Comparison of ENCODE assay signal across 29 cellular contexts in the genomic region with DNA sequence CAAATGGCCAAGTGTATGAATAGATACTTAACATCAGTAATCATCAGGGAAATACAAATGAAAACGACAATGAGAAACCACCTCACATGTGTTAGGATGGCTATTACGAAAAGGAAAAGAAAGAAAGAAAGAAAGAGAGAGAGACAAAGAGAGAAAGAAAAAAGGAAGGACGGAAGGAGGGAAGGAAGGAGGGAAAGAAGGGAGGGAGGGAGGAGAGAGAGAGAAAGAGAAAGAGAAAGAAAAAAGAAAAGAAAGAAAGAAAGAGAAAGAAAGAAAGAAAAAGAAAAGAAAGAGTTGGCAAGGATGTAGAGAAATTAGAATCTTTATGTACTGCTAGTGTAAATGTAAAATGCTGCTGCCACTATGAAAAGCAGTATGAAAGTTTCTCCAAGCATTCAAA.
"Had no signal": no experiment of that assay in that cellular context is flagged by ENCODE, and none has a peak within 500 bp of the region (broad histone marks: within the 10 kb centered on the region; RNA-seq: fewer than 3 reads in every experiment).

No MANE protein-coding gene starts in this region.

- H3K36me3 ChIP-seq: neural progenitor cell, ovary, right lobe of liver, sigmoid colon, suprapubic skin, tibial artery, transverse colon, upper lobe of right lung, uterus had no signal

- H3K9me3 Mint-ChIP-seq: natural killer cell, nephron, neural progenitor cell had no signal

- H3K27ac ChIP-seq: neural progenitor cell, ovary, parathyroid adenoma, psoas muscle, right lobe of liver, sigmoid colon, suprapubic skin, testis, tibial artery, transverse colon, upper lobe of right lung, uterus had no signal

- H3K4me3 Mint-ChIP-seq: natural killer cell; nephron; neural progenitor cell; stimulated activated memory B cell treated with anti-CD40 and anti-IgM and Interleukin-4, amounts not matched to agents 10 μg/mL and 1 μg/mL and 100 μg/mL, for 72 hours; stimulated activated naive CD8-positive, alpha-beta T cell treated with anti-CD3 and anti-CD28 coated beads, Interleukin-15, amount 100 ng/mL, for 72 hours; type B pancreatic cell had no signal

- H3K9ac ChIP-seq: neural progenitor cell, parathyroid adenoma had no signal

- H3K27ac Mint-ChIP-seq: natural killer cell; nephron; neural progenitor cell; progenitor cell of endocrine pancreas; stimulated activated memory B cell treated with anti-CD40 and anti-IgM and Interleukin-4, amounts not matched to agents 10 μg/mL and 1 μg/mL and 100 μg/mL, for 72 hours; stimulated activated naive CD8-positive, alpha-beta T cell treated with anti-CD3 and anti-CD28 coated beads, Interleukin-15, amount 100 ng/mL, for 72 hours; type B pancreatic cell had no signal

- H3K4me1 ChIP-seq: neural progenitor cell, parathyroid adenoma, psoas muscle, right lobe of liver, sigmoid colon, suprapubic skin, testis, tibial artery, transverse colon, upper lobe of right lung, uterus had no signal

- H3K4me2 ChIP-seq: neural progenitor cell had no signal

- H3K79me2 ChIP-seq: parathyroid adenoma had no signal

- ATAC-seq: natural killer cell; psoas muscle; right cardiac atrium; right lobe of liver; stimulated activated memory B cell treated with anti-CD40 and anti-IgM and Interleukin-4, amounts not matched to agents 10 μg/mL and 1 μg/mL and 100 μg/mL, for 72 hours; stimulated activated naive CD8-positive, alpha-beta T cell treated with anti-CD3 and anti-CD28 coated beads, Interleukin-15, amount 100 ng/mL, for 72 hours; stimulated activated naive CD8-positive, alpha-beta T cell treated with anti-CD3 and anti-CD28 coated beads, Interleukin-15, Interleukin-2, amounts not matched to agents 100 U/mL and 50 U/mL, for 24 hours; upper lobe of right lung had no signal

- H3K36me3 Mint-ChIP-seq: natural killer cell; neural progenitor cell; stimulated activated memory B cell treated with anti-CD40 and anti-IgM and Interleukin-4, amounts not matched to agents 10 μg/mL and 1 μg/mL and 100 μg/mL, for 72 hours; type B pancreatic cell had no signal

- DNase-seq: natural killer cell; occipital lobe; ovary; posterior cingulate gyrus; psoas muscle; right cardiac atrium; right lobe of liver; sigmoid colon; small intestine; stimulated activated CD4-positive, alpha-beta T cell treated with anti-CD3 and anti-CD28 coated beads, Interleukin-15, amount 100 ng/mL, for 24 hours; stimulated activated CD4-positive, alpha-beta T cell treated with anti-CD3 and anti-CD28 coated beads, Interleukin-4, amount 100 ng/mL, for 1 hour; stimulated activated CD4-positive, alpha-beta T cell treated with anti-CD3 and anti-CD28 coated beads, Interleukin-4, amount 100 ng/mL, for 4 hours; stimulated activated CD8-positive, alpha-beta memory T cell treated with anti-CD3 and anti-CD28 coated beads, Interleukin-4, amount 100 ng/mL, for 48 hours; stimulated activated naive CD4-positive, alpha-beta T cell; stimulated activated naive CD8-positive, alpha-beta T cell treated with anti-CD3 and anti-CD28 coated beads, Interleukin-15, amount 100 ng/mL, for 72 hours; stimulated activated naive CD8-positive, alpha-beta T cell treated with anti-CD3 and anti-CD28 coated beads, Interleukin-15, Interleukin-2, amounts not matched to agents 100 U/mL and 50 U/mL, for 24 hours; substantia nigra; testis; tibial artery; transverse colon; upper lobe of right lung; uterus had no signal

- H2AFZ ChIP-seq: neural progenitor cell, parathyroid adenoma had no signal

- H3K4me1 Mint-ChIP-seq: neural progenitor cell; stimulated activated memory B cell treated with anti-CD40 and anti-IgM and Interleukin-4, amounts not matched to agents 10 μg/mL and 1 μg/mL and 100 μg/mL, for 72 hours had no signal

- H3K27me3 ChIP-seq: neural progenitor cell, ovary, right lobe of liver, sigmoid colon, suprapubic skin, testis, tibial artery, transverse colon, upper lobe of right lung, uterus had no signal

- H3K9me3 ChIP-seq: ovary, psoas muscle, right lobe of liver, sigmoid colon, suprapubic skin, testis, tibial artery, transverse colon, upper lobe of right lung, uterus had no signal

- H3K27me3 Mint-ChIP-seq: stimulated activated memory B cell treated with anti-CD40 and anti-IgM and Interleukin-4, amounts not matched to agents 10 μg/mL and 1 μg/mL and 100 μg/mL, for 72 hours; type B pancreatic cell had no signal

- H3K4me3 ChIP-seq: neural progenitor cell, ovary, psoas muscle, right lobe of liver, sigmoid colon, suprapubic skin, testis, tibial artery, transverse colon, upper lobe of right lung, uterus had no signal
